ENCODE assay signal across 25 cellular contexts in the genomic region with DNA sequence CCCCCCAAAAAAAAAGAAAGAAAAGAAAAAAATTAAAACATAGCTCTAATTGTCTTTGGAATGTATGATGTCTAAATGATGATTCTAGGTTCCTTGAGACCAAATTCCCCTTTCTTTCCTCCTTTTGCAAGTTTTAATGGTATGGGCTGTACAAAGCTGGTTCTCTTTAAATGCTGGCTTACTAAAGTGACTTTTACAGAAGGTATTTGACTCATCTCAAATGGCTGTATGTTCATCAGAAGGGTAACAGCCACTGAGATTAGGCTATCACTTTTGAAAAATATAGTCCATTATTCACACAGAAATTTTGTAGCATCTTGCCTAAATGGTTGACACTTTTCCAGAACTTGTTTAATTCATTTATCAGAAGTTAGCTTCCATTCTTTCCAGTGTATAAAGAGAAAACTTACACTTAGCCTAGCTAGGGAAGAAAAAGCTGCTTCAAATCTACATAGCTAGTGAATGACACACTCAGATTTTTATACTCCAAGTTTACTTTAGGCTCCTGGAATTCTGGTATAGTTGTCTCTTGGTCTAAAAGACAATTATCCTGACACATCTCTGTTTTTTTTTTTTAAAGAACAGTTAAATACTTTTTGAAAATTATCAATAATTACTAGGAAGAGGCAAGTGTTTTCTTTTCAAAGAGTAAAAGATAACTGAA.
"Had no signal": no experiment of that assay in that cellular context is flagged by ENCODE, and none has a peak within 500 bp of the region (broad histone marks: within the 10 kb centered on the region; RNA-seq: fewer than 3 reads in every experiment).

No MANE protein-coding gene starts in this region.

- DNase-seq: activated CD4-positive, CD25-positive, alpha-beta regulatory T cell; activated CD8-positive, alpha-beta memory T cell treated with anti-CD3 and anti-CD28 coated beads, Interleukin-2, amount 50 U/mL, for 4 hours; activated CD8-positive, alpha-beta T cell treated with anti-CD3 and anti-CD28 coated beads for 36 hours; activated gamma-delta T cell treated with Interleukin-2 at 50 U/mL for 16 hours; activated naive CD4-positive, alpha-beta T cell treated with anti-CD3 and anti-CD28 coated beads, Interleukin-2, amount 10 ng/mL, durations not matched to agents 7 days and 5 days; activated naive CD8-positive, alpha-beta T cell treated with anti-CD3 and anti-CD28 coated beads for 36 hours; activated T-cell treated with anti-CD3 and anti-CD28 coated beads, Interleukin-2, amount 50 U/mL, for 72 hours; adrenal gland; aorta; body of pancreas; central memory CD4-positive, alpha-beta T cell; cortex of kidney; NCI-H1105; NCI-H1436; NCI-H1694 treated with DMSO at 0.1 percent for 48 hours; NCI-H2029 treated with DMSO at 0.1 percent for 48 hours; NCI-H510A treated with DMSO at 0.1 percent for 48 hours; NCI-H69; NK-92 treated with Interleukin-12 subunit alpha and Interleukin-12 subunit beta, amount 100 ng/mL, for 24 hours; OCI-M1; Peyer's patch; Right ventricle myocardium superior; SJCRH30 had no signal

- ATAC-seq: activated CD8-positive, alpha-beta T cell treated with anti-CD3 and anti-CD28 coated beads for 36 hours; activated T-cell treated with anti-CD3 and anti-CD28 coated beads, Interleukin-2, amount 50 U/mL, for 72 hours; body of pancreas had no signal

- H3K4me3 Mint-ChIP-seq: activated CD8-positive, alpha-beta T cell treated with anti-CD3 and anti-CD28 coated beads for 36 hours; activated naive CD4-positive, alpha-beta T cell treated with anti-CD3 and anti-CD28 coated beads, Interleukin-2, amount 10 ng/mL, durations not matched to agents 7 days and 5 days; activated naive CD8-positive, alpha-beta T cell treated with anti-CD3 and anti-CD28 coated beads for 36 hours; activated T-cell treated with anti-CD3 and anti-CD28 coated beads, Interleukin-2, amount 50 U/mL, for 72 hours; T-helper 1 cell treated with Interleukin-12 subunit alpha and Interleukin-12 subunit beta and Interleukin-4 antibody, amounts not matched to agents 30 μg/mL and 1 μg/mL, for 36 hours had no signal

- H3K27ac Mint-ChIP-seq: activated CD8-positive, alpha-beta T cell treated with anti-CD3 and anti-CD28 coated beads for 36 hours; activated naive CD4-positive, alpha-beta T cell treated with anti-CD3 and anti-CD28 coated beads, Interleukin-2, amount 10 ng/mL, durations not matched to agents 7 days and 5 days; activated naive CD8-positive, alpha-beta T cell treated with anti-CD3 and anti-CD28 coated beads for 36 hours; activated T-cell treated with anti-CD3 and anti-CD28 coated beads, Interleukin-2, amount 50 U/mL, for 72 hours; activated T-helper 2 cell treated with anti-CD3 and anti-CD28 coated beads, Interferon-gamma antibody, Interleukin-2, Interleukin-4, amounts not matched to agents 10 μg/mL and 5 μg/mL and 100 μg/mL, durations not matched to agents 14 hours and 24 hours and 36 hours; T-helper 1 cell treated with Interleukin-12 subunit alpha and Interleukin-12 subunit beta and Interleukin-4 antibody, amounts not matched to agents 30 μg/mL and 1 μg/mL, for 36 hours had no signal

- H3K9me3 Mint-ChIP-seq: activated naive CD4-positive, alpha-beta T cell treated with anti-CD3 and anti-CD28 coated beads, Interleukin-2, amount 10 ng/mL, durations not matched to agents 7 days and 5 days; activated naive CD8-positive, alpha-beta T cell treated with anti-CD3 and anti-CD28 coated beads for 36 hours; activated T-helper 2 cell treated with anti-CD3 and anti-CD28 coated beads, Interferon-gamma antibody, Interleukin-2, Interleukin-4, amounts not matched to agents 10 μg/mL and 5 μg/mL and 100 μg/mL, durations not matched to agents 14 hours and 24 hours and 36 hours; T-helper 1 cell treated with Interleukin-12 subunit alpha and Interleukin-12 subunit beta and Interleukin-4 antibody, amounts not matched to agents 30 μg/mL and 1 μg/mL, for 36 hours had no signal

- H3K36me3 Mint-ChIP-seq: activated naive CD4-positive, alpha-beta T cell treated with anti-CD3 and anti-CD28 coated beads, Interleukin-2, amount 10 ng/mL, durations not matched to agents 7 days and 5 days; activated naive CD8-positive, alpha-beta T cell treated with anti-CD3 and anti-CD28 coated beads for 36 hours had no signal

- H3K4me1 Mint-ChIP-seq: activated naive CD4-positive, alpha-beta T cell treated with anti-CD3 and anti-CD28 coated beads, Interleukin-2, amount 10 ng/mL, durations not matched to agents 7 days and 5 days; activated naive CD8-positive, alpha-beta T cell treated with anti-CD3 and anti-CD28 coated beads for 36 hours had no signal

- H3K27me3 Mint-ChIP-seq: activated CD8-positive, alpha-beta T cell treated with anti-CD3 and anti-CD28 coated beads for 36 hours; activated naive CD4-positive, alpha-beta T cell treated with anti-CD3 and anti-CD28 coated beads, Interleukin-2, amount 10 ng/mL, durations not matched to agents 7 days and 5 days; activated naive CD8-positive, alpha-beta T cell treated with anti-CD3 and anti-CD28 coated beads for 36 hours had no signal
